In genomic region chr1:84998642-84999280, GRCh38 we compare ENCODE assay signal across 8 cellular contexts. TPM values are rescaled to one million over a fixed set of nuclear protein-coding genes. Genes with fewer than 3 reads are reported as not detected.
A peak's percentile ranks its signal among the peaks of the same experiment; 100 is the strongest.
DNase-seq lines count a peak whose midpoint lies in the region; ATAC-seq lines count a peak whose summit lies in the region.

No MANE protein-coding gene starts in this region.

- H3K27me3 Mint-ChIP-seq in naive thymus-derived CD8-positive, alpha-beta T cell, result peaks cover 4 to 22% (median 9%) of the 10 kb centered on the region in 5 donors

- DNase-seq in NCI-H69 (lab: John Stamatoyannopoulos, UW) (peak; percentile 15), iPS-NIHi7 (ENCODE audit: extremely low spot score) (no peak), middle frontal gyrus (ENCODE audit: extremely low spot score, low spot score) (no peak)
- DNase-seq in activated naive CD4-positive, alpha-beta T cell treated with Interleukin-2 at 50 U/mL for 16 hours, result peak; percentile 43
- DNase-seq in naive thymus-derived CD8-positive, alpha-beta T cell, result peak in 9 of 10 donors; percentile 21 to 80 (median 43)

- ATAC-seq in GM19043 (IDR thresholded peaks at IDR 0.05; ENCODE audit: low read depth, unreplicated experiment) (peak; percentile 23), HG03280 (IDR thresholded peaks at IDR 0.05; ENCODE audit: unreplicated experiment) (no peak), HG02759 (IDR thresholded peaks at IDR 0.05; ENCODE audit: unreplicated experiment) (no peak)
- peak; percentile 74 to 85 for ATAC-seq in naive thymus-derived CD8-positive, alpha-beta T cell

- H3K36me3 Mint-ChIP-seq in naive thymus-derived CD8-positive, alpha-beta T cell, result peaks cover 0 to 9% (median 0%) of the 10 kb centered on the region in 3 donors

- peaks cover 0 to 11% (median 4%) of the 10 kb centered on the region in 9 donors for H3K9me3 Mint-ChIP-seq in naive thymus-derived CD8-positive, alpha-beta T cell

- H3K4me1 Mint-ChIP-seq in naive thymus-derived CD8-positive, alpha-beta T cell, result peaks cover 11 to 42% (median 26%) of the 10 kb centered on the region in 4 donors

- peak overlapping the region; percentile 79 to 97 (median 92) for H3K4me3 Mint-ChIP-seq in naive thymus-derived CD8-positive, alpha-beta T cell

- POLR2A ChIA-PET in naive thymus-derived CD8-positive, alpha-beta T cell (lab: Charles Lee), result interaction anchor here (1.3 kb wide), 1 partner anchor 54 kb away, joined by 6 read pairs; no protein-coding TSS in a partner anchor

- H3K27ac Mint-ChIP-seq in naive thymus-derived CD8-positive, alpha-beta T cell, result peak overlapping the region in 8 of 10 donors; percentile 51 to 88 (median 66)

RNA-seq across cellular contexts. Expression of gene MCOLN2, which starts 1.8 kb away (rescaled TPM):
- 1 to 10 TPM; 3.6 to 3.7 TPM for total RNA-seq in naive thymus-derived CD8-positive, alpha-beta T cell
- 1 to 10 TPM; 1.1 to 2.7 (median 1.5) TPM for polyA plus RNA-seq in naive thymus-derived CD8-positive, alpha-beta T cell

RNA-seq across cellular contexts. Expression of gene MCOLN3, which starts 49.5 kb away (rescaled TPM):
- not detected for total RNA-seq in naive thymus-derived CD8-positive, alpha-beta T cell
- under 1 TPM in 2 of 3 donors, not detected in 1; 0.08 to 0.51 TPM for polyA plus RNA-seq in naive thymus-derived CD8-positive, alpha-beta T cell

Comparison
In these comparisons a context has a peak if more than half of its experiments do, and no peak if none do; other contexts are left out.
1. ATAC-seq: peak in GM19043 (single experiment) and naive thymus-derived CD8-positive, alpha-beta T cell (2 of 2); none in HG03280 (single experiment) and HG02759 (single experiment).
2. DNase-seq: peak in NCI-H69 (single experiment), activated naive CD4-positive, alpha-beta T cell treated with Interleukin-2 at 50 U/mL for 16 hours (single experiment) and naive thymus-derived CD8-positive, alpha-beta T cell (9 of 10); none in iPS-NIHi7 (single experiment) and middle frontal gyrus (single experiment).